In the genomic region with DNA sequence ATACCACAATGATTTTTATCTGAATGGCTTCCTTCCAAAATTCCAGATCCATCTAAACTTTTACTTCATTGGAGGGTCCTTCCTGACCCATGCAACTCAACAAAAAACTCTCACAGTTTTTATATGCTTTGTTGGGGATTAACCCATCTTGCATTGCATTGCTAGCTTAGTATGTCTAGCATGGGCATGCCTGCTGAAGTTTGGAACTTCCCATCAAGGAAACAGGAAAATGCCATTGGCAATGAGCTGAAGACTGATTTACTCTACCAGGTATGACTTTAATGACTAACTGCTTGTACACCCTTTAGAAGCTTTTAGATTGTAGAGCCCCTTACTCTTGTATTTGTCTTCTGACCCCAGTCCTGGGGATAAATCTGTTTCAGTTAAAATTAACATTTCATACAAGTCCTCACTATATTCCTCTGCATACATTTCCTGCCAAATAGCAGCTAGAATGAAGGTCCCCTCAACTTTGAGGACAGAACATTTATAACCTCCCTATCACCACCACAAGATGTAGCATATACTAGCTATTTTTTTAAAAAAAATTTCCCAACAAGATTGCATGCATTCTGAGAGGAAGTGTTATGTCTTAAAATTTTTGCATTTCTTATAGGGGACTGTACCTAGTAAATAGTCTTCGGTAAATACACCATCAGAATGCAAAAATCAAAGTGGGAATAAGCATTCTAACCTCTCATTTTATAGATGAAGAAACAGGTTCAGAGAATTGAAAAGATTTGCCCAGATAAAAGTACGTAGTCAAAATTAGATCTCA, we compare ENCODE assay signal across 23 cellular contexts. TPM values are rescaled to one million over a fixed set of nuclear protein-coding genes. Genes with fewer than 3 reads are reported as not detected.
"Had no signal": no experiment of that assay in that cellular context is flagged by ENCODE, and none has a peak within 500 bp of the region (broad histone marks: within the 10 kb centered on the region; RNA-seq: fewer than 3 reads in every experiment).

No MANE protein-coding gene starts in this region.

- ATAC-seq: right cardiac atrium had no signal

- H3K9me3 ChIP-seq: colonic mucosa, esophagus squamous epithelium, prostate gland, thoracic aorta had no signal

- H3K4me3 Mint-ChIP-seq: activated naive CD8-positive, alpha-beta T cell treated with anti-CD3 and anti-CD28 coated beads for 36 hours; activated T-helper 1 cell treated with anti-CD3 and anti-CD28 coated beads, Interleukin-12 subunit alpha, Interleukin-12 subunit beta, Interleukin-2, Interleukin-4 antibody, amounts not matched to agents 30 ng/mL and 10 ng/mL and 1 ng/mL, durations not matched to agents 14 hours and 24 hours and 36 hours; neural crest cell had no signal

- H3K4me1 ChIP-seq: colonic mucosa, prostate gland had no signal

- H3K79me2 ChIP-seq: hepatocyte had no signal

- H3K27me3 ChIP-seq: colonic mucosa, esophagus squamous epithelium, hepatocyte had no signal

- H3K27ac ChIP-seq: colonic mucosa, prostate gland had no signal

- H3K36me3 Mint-ChIP-seq: activated naive CD8-positive, alpha-beta T cell treated with anti-CD3 and anti-CD28 coated beads for 36 hours had no signal

- H3K36me3 ChIP-seq: colonic mucosa, esophagus squamous epithelium, prostate gland, thoracic aorta, WERI-Rb-1 had no signal

- H2AFZ ChIP-seq: hepatocyte had no signal

- H3K4me3 ChIP-seq: colonic mucosa, esophagus squamous epithelium, hepatocyte, lung, prostate gland, thoracic aorta had no signal

- H3K4me2 ChIP-seq: hepatocyte had no signal

- DNase-seq: activated CD4-positive, alpha-beta T cell treated with anti-CD3 and anti-CD28 coated beads for 1 hour; activated naive CD4-positive, alpha-beta T cell; activated naive CD8-positive, alpha-beta T cell treated with anti-CD3 and anti-CD28 coated beads for 36 hours; activated T-cell treated with anti-CD3 and anti-CD28 coated beads for 4 hours; amniotic stem cell; central memory CD4-positive, alpha-beta T cell; colonic mucosa; esophagus squamous epithelium; foreskin fibroblast; right cardiac atrium; stimulated activated CD4-positive, alpha-beta T cell treated with anti-CD3 and anti-CD28 coated beads, Interleukin-2, amount 100 ng/mL, for 48 hours; T-helper 2 cell; WERI-Rb-1 had no signal

- H3K27ac Mint-ChIP-seq: activated naive CD8-positive, alpha-beta T cell treated with anti-CD3 and anti-CD28 coated beads for 36 hours had no signal

- H3K9me3 Mint-ChIP-seq: activated naive CD8-positive, alpha-beta T cell treated with anti-CD3 and anti-CD28 coated beads for 36 hours; activated T-helper 1 cell treated with anti-CD3 and anti-CD28 coated beads, Interleukin-12 subunit alpha, Interleukin-12 subunit beta, Interleukin-2, Interleukin-4 antibody, amounts not matched to agents 30 ng/mL and 10 ng/mL and 1 ng/mL, durations not matched to agents 14 hours and 24 hours and 36 hours had no signal

- H3K27me3 Mint-ChIP-seq: activated naive CD8-positive, alpha-beta T cell treated with anti-CD3 and anti-CD28 coated beads for 36 hours had no signal

RNA-seq across cellular contexts. Expression of a gene that starts 52.5 kb away (rescaled TPM):
- total RNA-seq: activated naive CD8-positive, alpha-beta T cell treated with anti-CD3 and anti-CD28 coated beads for 36 hours; activated T-helper 1 cell treated with anti-CD3 and anti-CD28 coated beads, Interleukin-12 subunit alpha, Interleukin-12 subunit beta, Interleukin-2, Interleukin-4 antibody, amounts not matched to agents 30 ng/mL and 10 ng/mL and 1 ng/mL, durations not matched to agents 14 hours and 24 hours and 36 hours; colonic mucosa; esophagus squamous epithelium; hepatocyte; lung; myocyte; neural crest cell; osteocyte; prostate gland; right cardiac atrium; skeletal muscle tissue; thoracic aorta; ureter had no signal
- polyA plus RNA-seq: hepatocyte, lung, right cardiac atrium had no signal
